In the genomic region with DNA sequence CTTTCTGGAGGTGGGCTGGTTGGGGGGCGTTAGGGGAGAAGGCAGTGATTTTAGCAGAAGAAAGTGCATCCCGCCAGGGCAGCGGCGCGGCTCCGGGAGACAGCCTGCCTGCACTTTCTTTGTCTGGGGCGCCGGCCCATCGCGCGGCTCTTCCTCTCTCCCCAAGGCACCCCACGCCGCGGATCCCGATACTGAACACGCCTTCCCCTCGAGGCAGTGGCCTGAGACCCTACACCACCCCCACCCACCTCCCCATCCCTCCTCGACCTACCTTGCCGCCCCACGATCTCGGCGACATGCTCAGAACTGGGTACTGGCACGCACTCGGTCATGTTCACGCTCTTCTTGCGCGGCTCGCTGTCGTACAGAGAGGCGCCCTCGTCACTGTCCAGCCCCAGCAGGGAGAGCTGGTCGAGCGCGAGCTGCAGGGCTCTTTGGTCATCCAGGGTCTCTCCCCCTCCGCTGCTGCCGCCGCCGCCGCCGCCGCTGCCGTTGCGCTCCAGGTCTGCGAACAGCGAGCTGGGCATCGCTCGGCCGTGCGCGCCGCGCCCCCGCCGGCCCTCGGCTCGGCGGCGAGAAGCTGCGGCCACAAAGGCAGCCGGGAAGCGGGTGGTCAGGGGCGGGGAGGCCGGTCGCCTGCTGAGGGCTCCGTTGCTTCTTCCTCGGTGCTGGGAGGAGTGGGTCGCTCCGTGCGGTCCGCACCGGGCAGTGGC, we compare ENCODE assay signal across 8 cellular contexts. TPM values are rescaled to one million over a fixed set of nuclear protein-coding genes. Genes with fewer than 3 reads are reported as not detected.
A peak's percentile ranks its signal among the peaks of the same experiment; 100 is the strongest.
DNase-seq lines count a peak whose midpoint lies in the region; ATAC-seq, FAIRE-seq and TF ChIP-seq lines count a peak whose summit lies in the region.

No MANE protein-coding gene starts in this region.

- peaks cover 12% of the 10 kb centered on the region for H3K4me1 ChIP-seq in HAP-1
- peaks cover 12% of the 10 kb centered on the region for H3K4me1 ChIP-seq in adipocyte (ENCODE audit: control insufficient read depth, insufficient read depth, low read length)
- H3K4me1 ChIP-seq in left ventricle myocardium inferior: peaks cover 56% of the 10 kb centered on the region
- peaks cover 0 to 17% (median 7%) of the 10 kb centered on the region in 3 donors for H3K4me1 ChIP-seq in pancreas

- H3K27ac ChIP-seq in left ventricle myocardium inferior (replicated peaks) (peak overlapping the region; percentile 99), pancreas (peak overlapping the region in 3 of 4 donors; percentile 3 to 93 (median 87))

- TF ChIP-seq CTCF in GM06990 (IDR thresholded peaks at IDR 0.05; ENCODE audit: insufficient read depth, low read length, poor library complexity, severe bottlenecking) (no peak), left ventricle myocardium inferior (IDR thresholded peaks at IDR 0.05; ENCODE audit: borderline replicate concordance) (no peak), pancreas (IDR thresholded peaks at IDR 0.05) (no peak)

- H3K9ac ChIP-seq in adipocyte (ENCODE audit: low read length): peak overlapping the region; percentile 66

- whole genome bisulfite sequencing in pancreas, 2 donors: 0% methylated on average over 64 to 71 of the region's 71 CpGs

- in situ Hi-C loops in HAP-1 (cut with MboI; ENCODE audit: low sequenced_read_pairs): loop anchor here (10.0 kb wide), 1 partner anchor 1061 kb away; a partner anchor contains a TSS

- no peak for FAIRE-seq in pancreas (lab: Jason Lieb, UNC)

- H3K9me3 ChIP-seq in HAP-1 (no peaks in the 10 kb centered on the region), adipocyte (ENCODE audit: control insufficient read depth, low read length) (no peaks in the 10 kb centered on the region), left ventricle myocardium inferior (replicated peaks) (no peaks in the 10 kb centered on the region), pancreas (no peaks in the 10 kb centered on the region)

- H3K27me3 ChIP-seq in GM06990 (replicated peaks; ENCODE audit: control insufficient read depth, insufficient read depth, low read length): peaks cover 3% of the 10 kb centered on the region
- H3K27me3 ChIP-seq in HAP-1 (ENCODE audit: low read depth): peaks cover 17% of the 10 kb centered on the region; the same call in 1 of the 2 replicates
- peaks cover 24% of the 10 kb centered on the region for H3K27me3 ChIP-seq in adipocyte (replicated peaks; ENCODE audit: control insufficient read depth, insufficient read depth, low read length)
- no peaks in the 10 kb centered on the region for H3K27me3 ChIP-seq in left ventricle myocardium inferior (ENCODE audit: low read depth)
- no peaks in the 10 kb centered on the region for H3K27me3 ChIP-seq in pancreas

- peak; percentile 4 to 25 (median 10) for ATAC-seq in pancreas

- intact Hi-C loops in left ventricle myocardium inferior (cut with micrococcal nuclease) (no loop called here), pancreas (cut with DNase I) (no loop called here)

- DNase-seq in GM06990 (ENCODE audit: extremely low read depth, insufficient read length) (peak; percentile 48), HAP-1 (ENCODE audit: low spot score in 2 of 2) (peak; percentile 32 to 70), NCI-H526 treated with DMSO at 0.1 percent for 48 hours (lab: John Stamatoyannopoulos, UW) (peak; percentile 44), adipocyte (ENCODE audit: low read depth) (peak; percentile 79), left ventricle myocardium inferior (peak; percentile 44), pancreas (peak in 4 of 6 donors; percentile 7 to 81 (median 60)), NCI-H187 treated with DMSO at 0.1 percent for 48 hours (lab: John Stamatoyannopoulos, UW) (no peak), 8988T (no peak)

- H3K36me3 ChIP-seq in GM06990 (ENCODE audit: control insufficient read depth, insufficient read depth, low read length) (no peaks in the 10 kb centered on the region), HAP-1 (replicated peaks) (peaks cover 12% of the 10 kb centered on the region; the same call in 1 of the 2 replicates), adipocyte (ENCODE audit: control insufficient read depth, insufficient read depth, low read length, severe bottlenecking) (no peaks in the 10 kb centered on the region), left ventricle myocardium inferior (peaks cover 11% of the 10 kb centered on the region), pancreas (no peaks in the 10 kb centered on the region)

- peak overlapping the region; percentile 79 for H3K4me3 ChIP-seq in GM06990 (replicated peaks; ENCODE audit: low read depth, low read length)
- peak overlapping the region; percentile 83 for H3K4me3 ChIP-seq in HAP-1
- H3K4me3 ChIP-seq in adipocyte (ENCODE audit: low read length): peak overlapping the region; percentile 82
- peak overlapping the region; percentile 96 for H3K4me3 ChIP-seq in left ventricle myocardium inferior
- H3K4me3 ChIP-seq in pancreas: peak overlapping the region; percentile 39 to 79 (median 69)

RNA-seq across cellular contexts. Expression of a gene that starts 0.5 kb away (rescaled TPM):
- total RNA-seq in left ventricle myocardium inferior: 2.5 TPM
- 1 to 10 TPM in 1 of 6 donors, under 1 TPM in 5; 0.13 to 2.2 (median 0.35) TPM for total RNA-seq in pancreas
- polyA plus RNA-seq in pancreas: under 1 TPM; 0.47 to 0.68 TPM

Comparison
In these comparisons a context has a peak if more than half of its experiments do, and no peak if none do; other contexts are left out.
1. DNase-seq: peak in GM06990 (single experiment), HAP-1 (2 of 2), NCI-H526 treated with DMSO at 0.1 percent for 48 hours (single experiment), adipocyte (single experiment), left ventricle myocardium inferior (single experiment) and pancreas (4 of 6); none in NCI-H187 treated with DMSO at 0.1 percent for 48 hours (single experiment) and 8988T (single experiment).
2. Peak in every context shown above with its lines, with median percentiles within 50 percentile points of each other: H3K4me3 ChIP-seq.